In the genomic region with DNA sequence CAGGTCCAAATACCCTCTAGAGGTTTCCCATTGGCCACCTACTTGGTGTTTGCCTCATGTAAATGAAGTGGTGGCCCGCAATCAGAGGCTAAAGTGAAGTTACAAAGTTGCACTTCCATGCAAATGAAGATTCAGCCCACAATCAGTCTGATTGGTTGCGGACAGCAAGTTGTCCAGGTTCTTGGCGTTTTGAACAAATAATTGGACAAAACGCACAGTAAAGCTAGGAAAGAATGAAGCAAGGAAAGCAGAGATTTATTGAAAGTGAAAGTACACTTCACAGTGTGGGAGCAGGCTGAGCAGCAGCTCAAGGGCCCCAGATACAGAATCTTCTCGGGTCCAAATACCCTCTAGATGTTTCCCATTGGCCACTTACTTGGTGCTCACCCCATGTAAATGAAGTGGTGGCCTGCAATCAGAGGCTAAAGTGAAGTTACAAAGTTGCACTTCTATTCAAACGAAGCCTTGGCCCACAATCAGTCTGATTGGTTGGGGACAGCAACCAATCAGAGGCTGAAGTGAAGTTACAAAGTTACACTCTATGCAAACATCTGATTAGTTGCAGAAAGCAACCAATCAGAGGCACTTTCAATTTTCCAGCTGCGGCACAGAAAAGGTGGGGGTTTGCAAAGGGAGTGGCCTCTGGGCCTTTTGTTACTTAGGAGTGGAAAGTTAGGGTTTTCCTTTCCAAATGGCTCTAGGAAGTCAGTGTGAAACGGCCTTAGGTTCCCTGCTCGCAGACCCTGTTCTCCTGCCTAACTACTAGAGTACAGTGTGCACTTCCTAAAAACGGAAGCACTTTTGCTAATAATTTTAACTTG, we compare ENCODE assay signal across 8 cellular contexts. TPM values are rescaled to one million over a fixed set of nuclear protein-coding genes. Genes with fewer than 3 reads are reported as not detected.
DNase-seq lines count a peak whose midpoint lies in the region; ATAC-seq and TF ChIP-seq lines count a peak whose summit lies in the region.

No MANE protein-coding gene starts in this region.

- peak overlapping the region; percentile 99 for H3K27ac Mint-ChIP-seq in activated CD4-positive, alpha-beta memory T cell treated with anti-CD3 and anti-CD28 coated beads, Interleukin-2, amount 10 ng/mL, durations not matched to agents 7 days and 5 days
- H3K27ac Mint-ChIP-seq in osteocyte (ENCODE audit: unreplicated experiment) = peak overlapping the region; percentile 71

- H3K27me3 ChIP-seq in MM.1S (replicated peaks; ENCODE audit: insufficient read depth, low read length) (no peaks in the 10 kb centered on the region), esophagus muscularis mucosa (no peaks in the 10 kb centered on the region)

- peaks cover 65% of the 10 kb centered on the region for H3K4me1 Mint-ChIP-seq in activated CD4-positive, alpha-beta memory T cell treated with anti-CD3 and anti-CD28 coated beads, Interleukin-2, amount 10 ng/mL, durations not matched to agents 7 days and 5 days
- peaks cover 33% of the 10 kb centered on the region for H3K4me1 Mint-ChIP-seq in osteocyte (ENCODE audit: unreplicated experiment)

- H3K4me2 ChIP-seq in MM.1S (ENCODE audit: low read depth, low read length) = peak overlapping the region; percentile 71

- no peak for TF ChIP-seq EP300 in esophagus muscularis mucosa (IDR thresholded peaks at IDR 0.05)

- peaks cover 2% of the 10 kb centered on the region for H3K79me2 ChIP-seq in MM.1S (ENCODE audit: low read length)

- intact Hi-C loops in esophagus muscularis mucosa (cut with DNase I) = loop anchor here (5.0 kb wide), 1 partner anchor 111 kb away; a partner anchor contains a TSS

- peak; percentile 93 for DNase-seq in Caki2 (ENCODE audit: low read depth)
- peak; percentile 85 for DNase-seq in MM.1S
- DNase-seq in activated CD4-positive, alpha-beta memory T cell treated with anti-CD3 and anti-CD28 coated beads, Interleukin-2, amount 10 ng/mL, durations not matched to agents 7 days and 5 days = peak; percentile 88
- no peak for DNase-seq in esophagus muscularis mucosa (ENCODE audit: extremely low spot score)
- DNase-seq in osteocyte (ENCODE audit: extremely low spot score, unreplicated experiment) = no peak
- DNase-seq in NCI-H1092 treated with DMSO at 0.1 percent for 48 hours (lab: John Stamatoyannopoulos, UW) = no peak
- no peak for DNase-seq in NCI-H1930 (lab: John Stamatoyannopoulos, UW)

- TF ChIP-seq CTCF in MM.1S (IDR thresholded peaks at IDR 0.05; ENCODE audit: low read length) = no peak
- TF ChIP-seq CTCF in esophagus muscularis mucosa (IDR thresholded peaks at IDR 0.05) = no peak
- TF ChIP-seq CTCF in osteocyte (IDR thresholded peaks at IDR 0.05) = no peak

- TF ChIP-seq POLR2A in esophagus muscularis mucosa (IDR thresholded peaks at IDR 0.05; ENCODE audit: low read depth) = no peak

- H3F3A ChIP-seq in MM.1S (ENCODE audit: insufficient read depth, low read length) = peaks cover 30% of the 10 kb centered on the region

- H3K4me3 Mint-ChIP-seq in activated CD4-positive, alpha-beta memory T cell treated with anti-CD3 and anti-CD28 coated beads, Interleukin-2, amount 10 ng/mL, durations not matched to agents 7 days and 5 days = peak overlapping the region; percentile 95
- H3K4me3 Mint-ChIP-seq in osteocyte (ENCODE audit: unreplicated experiment) = no peak overlapping the region

- CTCF ChIA-PET in activated CD4-positive, alpha-beta memory T cell treated with anti-CD3 and anti-CD28 coated beads, Interleukin-2, amount 10 ng/mL, durations not matched to agents 7 days and 5 days (lab: Charles Lee) = interaction anchor here (0.6 to 1.9 kb wide), 7 partner anchors 9 to 230 kb away, joined by 3 to 10 read pairs (median 3); no protein-coding TSS in a partner anchor

- 60% methylated on average over 10 of the region's 10 CpGs for WGBS in esophagus muscularis mucosa

- H3K4me3 ChIP-seq in MM.1S (ENCODE audit: low read length) = peak overlapping the region; percentile 60
- peak overlapping the region; percentile 30 to 54 (median 42) for H3K4me3 ChIP-seq in esophagus muscularis mucosa

- peak overlapping the region; percentile 63; the same call in 1 of the 2 replicates for H3K27ac ChIP-seq in MM.1S (ENCODE audit: low read length)
- peak overlapping the region; percentile 59 to 89 (median 71) for H3K27ac ChIP-seq in esophagus muscularis mucosa (replicated peaks in 1 of 4)

- H3K27me3 Mint-ChIP-seq in activated CD4-positive, alpha-beta memory T cell treated with anti-CD3 and anti-CD28 coated beads, Interleukin-2, amount 10 ng/mL, durations not matched to agents 7 days and 5 days = no peaks in the 10 kb centered on the region
- peaks cover 6% of the 10 kb centered on the region for H3K27me3 Mint-ChIP-seq in osteocyte (ENCODE audit: unreplicated experiment)

- POLR2A ChIA-PET in activated CD4-positive, alpha-beta memory T cell treated with anti-CD3 and anti-CD28 coated beads, Interleukin-2, amount 10 ng/mL, durations not matched to agents 7 days and 5 days (lab: Charles Lee) = interaction anchor here (0.6 to 2.9 kb wide), 20 partner anchors 8 to 296 kb away, joined by 3 to 16 read pairs (median 4); a partner anchor contains a TSS

- H3K4me1 ChIP-seq in MM.1S (ENCODE audit: low read length) (peaks cover 14% of the 10 kb centered on the region; the same call in 1 of the 2 replicates), esophagus muscularis mucosa (peaks cover 30 to 43% (median 33%) of the 10 kb centered on the region in 4 donors)

- no peaks in the 10 kb centered on the region for H4K20me1 ChIP-seq in MM.1S (ENCODE audit: insufficient read depth, low read length)

- H2AFZ ChIP-seq in MM.1S (ENCODE audit: low read length) = peak overlapping the region; percentile 77

- H3K9ac ChIP-seq in MM.1S (ENCODE audit: low read length) = peak overlapping the region; percentile 44; the same call in 1 of the 2 replicates

- peak; percentile 47 for ATAC-seq in GM21786 (IDR thresholded peaks at IDR 0.05; ENCODE audit: unreplicated experiment)

- H3K9me3 ChIP-seq in MM.1S (replicated peaks; ENCODE audit: insufficient read depth, low read length) = no peaks in the 10 kb centered on the region
- no peaks in the 10 kb centered on the region for H3K9me3 ChIP-seq in esophagus muscularis mucosa

- peaks cover 13% of the 10 kb centered on the region for H3K9me3 Mint-ChIP-seq in activated CD4-positive, alpha-beta memory T cell treated with anti-CD3 and anti-CD28 coated beads, Interleukin-2, amount 10 ng/mL, durations not matched to agents 7 days and 5 days
- no peaks in the 10 kb centered on the region for H3K9me3 Mint-ChIP-seq in osteocyte (ENCODE audit: unreplicated experiment)

- H3K36me3 ChIP-seq in MM.1S (replicated peaks; ENCODE audit: insufficient read depth, low read length) (no peaks in the 10 kb centered on the region), esophagus muscularis mucosa (no peaks in the 10 kb centered on the region)

- H3K36me3 Mint-ChIP-seq in activated CD4-positive, alpha-beta memory T cell treated with anti-CD3 and anti-CD28 coated beads, Interleukin-2, amount 10 ng/mL, durations not matched to agents 7 days and 5 days (ENCODE audit: low read depth) = peaks cover 35% of the 10 kb centered on the region
- H3K36me3 Mint-ChIP-seq in osteocyte (ENCODE audit: unreplicated experiment) = peaks cover under 1% of the 10 kb centered on the region

- in situ Hi-C loops in Caki2 (cut with HindIII; ENCODE audit: low pct_unique_long_range_greater_than_20kb, low sequenced_read_pairs) = no loop called here

- no peaks in the 10 kb centered on the region for H3K9me2 ChIP-seq in MM.1S (replicated peaks; ENCODE audit: insufficient read depth, low read length)

RNA-seq across cellular contexts. Expression of a gene that starts 4.7 kb away (rescaled TPM):
- 102 and 118 TPM in 2 replicates for total RNA-seq in Caki2 (2014; rRNA removed; shearing (Covaris generic); ENCODE audit: low replicate concordance)
- 10 to 100 TPM; 84.5 to 88.6 TPM for total RNA-seq in activated CD4-positive, alpha-beta memory T cell treated with anti-CD3 and anti-CD28 coated beads, Interleukin-2, amount 10 ng/mL, durations not matched to agents 7 days and 5 days
- total RNA-seq in esophagus muscularis mucosa (10 to 100 TPM; 65.6 to 86.9 (median 71.8) TPM), osteocyte (122 and 130 TPM in 2 replicates)

Comparison
In these comparisons a context has a peak if more than half of its experiments do, and no peak if none do; other contexts are left out.
1. DNase-seq: peak in Caki2 (single experiment), MM.1S (single experiment) and activated CD4-positive, alpha-beta memory T cell treated with anti-CD3 and anti-CD28 coated beads, Interleukin-2, amount 10 ng/mL, durations not matched to agents 7 days and 5 days (single experiment); none in esophagus muscularis mucosa (single experiment), osteocyte (single experiment), NCI-H1092 treated with DMSO at 0.1 percent for 48 hours (single experiment) and NCI-H1930 (0 of 2).